Comparison of ENCODE assay signal across 21 cellular contexts in the genomic region with DNA sequence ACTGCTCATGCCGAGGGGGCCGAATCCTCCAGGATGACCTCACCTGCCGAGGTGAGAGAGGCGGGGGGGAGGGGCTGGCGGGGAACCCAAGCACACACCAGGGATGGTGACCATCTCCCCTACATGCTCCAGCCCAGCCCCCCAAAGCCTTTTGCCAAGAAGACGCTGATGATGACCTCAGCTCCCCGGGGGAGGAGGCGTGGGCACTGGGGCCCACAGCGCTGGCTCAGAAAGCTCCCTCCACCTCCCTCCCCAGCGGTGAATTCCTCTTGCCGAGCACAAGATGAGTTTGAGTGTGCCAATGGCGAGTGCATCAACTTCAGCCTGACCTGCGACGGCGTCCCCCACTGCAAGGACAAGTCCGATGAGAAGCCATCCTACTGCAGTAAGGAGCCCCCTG. TPM values are rescaled to one million over a fixed set of nuclear protein-coding genes. Genes with fewer than 3 reads are reported as not detected.
DNase-seq lines count a peak whose midpoint lies in the region; ATAC-seq, FAIRE-seq and TF ChIP-seq lines count a peak whose summit lies in the region.
"Had no signal": no experiment of that assay in that cellular context is flagged by ENCODE, and none has a peak within 500 bp of the region (broad histone marks: within the 10 kb centered on the region; RNA-seq: fewer than 3 reads in every experiment).

No MANE protein-coding gene starts in this region.

- no peak overlapping the region for H3K18ac ChIP-seq in mesendoderm (ENCODE audit: low read length)

- no CpG with 5 or more reads among the region's 16 CpGs for WGBS in HepG2 (ENCODE audit: low lambda C conversion rate)
- no CpG with 5 or more reads among the region's 16 CpGs for WGBS in right lobe of liver (ENCODE audit: insufficient coverage, low coverage, low lambda C conversion rate, missing lambda C conversion rate)
- no CpG with 5 or more reads among the region's 16 CpGs for WGBS in mesendoderm (ENCODE audit: extremely low coverage, insufficient coverage, low lambda C conversion rate)

- H3K79me2 ChIP-seq in HepG2 (ENCODE audit: insufficient read depth, low read length) (no peaks in the 10 kb centered on the region), mesendoderm (ENCODE audit: control insufficient read depth, insufficient read depth, low read length) (no peaks in the 10 kb centered on the region)

- H2AK5ac ChIP-seq in mesendoderm (ENCODE audit: low read length): no peak overlapping the region

- FAIRE-seq in HepG2 (lab: Jason Lieb, UNC): no peak
- no peak for FAIRE-seq in RCC 7860 (lab: Jason Lieb, UNC)
- FAIRE-seq: A549, H1 had no signal

- H2BK15ac ChIP-seq in mesendoderm (replicated peaks; ENCODE audit: low read depth): no peak overlapping the region

- DNase-seq in HepG2 (ENCODE audit: low spot score) (no peak), right lobe of liver (no peak), adipocyte (ENCODE audit: low read depth) (no peak), mesendoderm (peak; percentile 10), foreskin melanocyte (no peak), RCC 7860 (ENCODE audit: low spot score) (no peak)
- no peak for DNase-seq in activated CD4-positive, alpha-beta T cell treated with anti-CD3 and anti-CD28 coated beads for 4 hours
- DNase-seq: AML-193; CD4-positive, alpha-beta T cell; DMS153; DMS79; GF-D8 had no signal

- TF ChIP-seq POLR2A in HepG2 (IDR thresholded peaks at IDR 0.05; ENCODE audit: insufficient read depth in 1 of 2, low read depth in 2 of 2, low read length in 2 of 2) (no peak), right lobe of liver (IDR thresholded peaks at IDR 0.05) (no peak)

- H3K23ac ChIP-seq in mesendoderm (ENCODE audit: low read length): no peak overlapping the region

- H4K20me1 ChIP-seq in HepG2 (ENCODE audit: insufficient read depth, low read length): no peaks in the 10 kb centered on the region

- no TSS peak for BruUV-seq in HepG2 (replicated peaks; lab: Mats Ljungman, UMichigan)

- H3K27ac ChIP-seq in HepG2 (ENCODE audit: extremely low read length, insufficient read depth, low read length) (no peak overlapping the region), right lobe of liver (no peak overlapping the region), mesendoderm (ENCODE audit: low read depth, low read length) (no peak overlapping the region)
- H3K27ac ChIP-seq: 22Rv1, A549, C4-2B, HL-60 had no signal

- H3K79me1 ChIP-seq in mesendoderm (ENCODE audit: low read length): no peaks in the 10 kb centered on the region

- H3K36me3 ChIP-seq in HepG2 (replicated peaks in 1 of 2; ENCODE audit: control insufficient read depth in 1 of 2, insufficient read depth in 2 of 2, low read length in 2 of 2) (peaks cover 78 to 98% of the 10 kb centered on the region in 2 experiments), right lobe of liver (peaks cover 12 to 94% (median 68%) of the 10 kb centered on the region in 4 donors), adipocyte (ENCODE audit: control insufficient read depth, insufficient read depth, low read length, severe bottlenecking) (peaks cover 100% of the 10 kb centered on the region), mesendoderm (ENCODE audit: control insufficient read depth, insufficient read depth, low read length) (peaks cover 38% of the 10 kb centered on the region)
- H3K36me3 ChIP-seq: HAP-1 had no signal

- ATAC-seq in HepG2 (no peak), right lobe of liver (no peak)
- ATAC-seq: A549 had no signal

- no peak overlapping the region for H4K5ac ChIP-seq in mesendoderm (ENCODE audit: low read length)

- H2BK120ac ChIP-seq in mesendoderm (ENCODE audit: low read depth, low read length): no peak overlapping the region

- no peak for TF ChIP-seq EP300 in HepG2 (IDR thresholded peaks at IDR 0.05; ENCODE audit: low read depth in 2 of 2, low read length in 2 of 2)
- TF ChIP-seq EP300 in HepG2 (CRISPR knock-in tag; IDR thresholded peaks at IDR 0.05; ENCODE audit: borderline replicate concordance): no peak

- no peak for TF ChIP-seq RAD21 in HepG2 (CRISPR knock-in tag; IDR thresholded peaks at IDR 0.05)

- in situ Hi-C loops in HepG2 (cut with HindIII; ENCODE audit: extremely low pct_ligation_motif_present, low pct_unique_long_range_greater_than_20kb): no loop called here

- no peak overlapping the region for H3K9ac ChIP-seq in HepG2 (ENCODE audit: insufficient read depth, low read depth, low read length)
- peak overlapping the region; percentile 33 for H3K9ac ChIP-seq in adipocyte (ENCODE audit: low read length)
- no peak overlapping the region for H3K9ac ChIP-seq in mesendoderm (ENCODE audit: low read length)

- no peak overlapping the region for H3K4ac ChIP-seq in mesendoderm (ENCODE audit: low read depth, low read length)

- H3K56ac ChIP-seq in mesendoderm (ENCODE audit: low read length): no peak overlapping the region

- no peak overlapping the region for H3K4me3 ChIP-seq in HepG2 (replicated peaks in 1 of 3; ENCODE audit: insufficient read depth in 1 of 3, low read depth in 2 of 3, low read length in 3 of 3)
- H3K4me3 ChIP-seq in right lobe of liver: no peak overlapping the region
- H3K4me3 ChIP-seq in adipocyte (ENCODE audit: low read length): no peak overlapping the region
- H3K4me3 ChIP-seq in mesendoderm (ENCODE audit: low read length): no peak overlapping the region
- H3K4me3 ChIP-seq: A549, HAP-1 had no signal

- intact Hi-C loops in HepG2 (cut with micrococcal nuclease; ENCODE audit: unreplicated experiment): no loop called here
- intact Hi-C loops in right lobe of liver (cut with DNase I): no loop called here

- POLR2A ChIA-PET in HepG2 (lab: Yijun Ruan, JAX): interaction anchor here (1.3 kb wide), 1 partner anchor 62 kb away, joined by 3 read pairs; no protein-coding TSS in a partner anchor

- CTCF ChIA-PET in HepG2 (lab: Yijun Ruan, JAX; ENCODE audit: low intra/inter-chr PET ratio, low total read pairs): no interaction called here

- no peaks in the 10 kb centered on the region; a peak in 1 of 5 replicates for H3K27me3 ChIP-seq in HepG2 (ENCODE audit: control insufficient read depth in 1 of 2, insufficient read depth in 2 of 2, low read length in 2 of 2)
- no peaks in the 10 kb centered on the region for H3K27me3 ChIP-seq in right lobe of liver
- no peaks in the 10 kb centered on the region for H3K27me3 ChIP-seq in adipocyte (replicated peaks; ENCODE audit: control insufficient read depth, insufficient read depth, low read length)
- H3K27me3 ChIP-seq in mesendoderm (ENCODE audit: insufficient read depth, low read length, poor library complexity): no peaks in the 10 kb centered on the region

- H3K4me2 ChIP-seq in HepG2 (ENCODE audit: low read depth, low read length) (no peak overlapping the region), mesendoderm (ENCODE audit: low read length) (no peak overlapping the region)
- H3K4me2 ChIP-seq: A549 had no signal

- H2BK5ac ChIP-seq in mesendoderm (ENCODE audit: low read length): no peak overlapping the region

- no peak for TF ChIP-seq CTCF in HepG2 (CRISPR knock-in tag; IDR thresholded peaks at IDR 0.05)
- TF ChIP-seq CTCF in right lobe of liver (IDR thresholded peaks at IDR 0.05): no peak

- H2AFZ ChIP-seq in HepG2 (ENCODE audit: low read length): no peak overlapping the region

- H3K9me3 ChIP-seq in HepG2 (ENCODE audit: low read length) (no peaks in the 10 kb centered on the region), right lobe of liver (no peaks in the 10 kb centered on the region), adipocyte (ENCODE audit: control insufficient read depth, low read length) (no peaks in the 10 kb centered on the region)
- H3K9me3 ChIP-seq: A549, HAP-1 had no signal

- H4K8ac ChIP-seq in mesendoderm (ENCODE audit: low read depth, low read length): no peak overlapping the region

- H3K4me1 ChIP-seq in HepG2 (ENCODE audit: insufficient read depth, low read length) (no peaks in the 10 kb centered on the region), right lobe of liver (no peaks in the 10 kb centered on the region), adipocyte (ENCODE audit: control insufficient read depth, insufficient read depth, low read length) (peaks cover 10% of the 10 kb centered on the region), mesendoderm (ENCODE audit: control insufficient read depth, low read depth, low read length) (no peaks in the 10 kb centered on the region)
- H3K4me1 ChIP-seq: A549, HAP-1 had no signal

RNA-seq across cellular contexts. Expression of gene NXPH4, which starts 23.7 kb away (rescaled TPM):
- total RNA-seq in HepG2 (2016; rRNA removed; fragmentation: Illumina TruSeq; extraction: Trizol): not detected in 2 replicates
- total RNA-seq in HepG2 (2016; cell fraction: cytosol; rRNA removed; fragmentation: Illumina TruSeq; extraction: Trizol; ENCODE audit: low read depth): not detected in 2 replicates
- total RNA-seq in HepG2 (2016; cell fraction: insoluble cytoplasmic fraction; rRNA removed; fragmentation: Illumina TruSeq; extraction: Trizol): not detected in 2 replicates
- not detected in 2 replicates for total RNA-seq in HepG2 (2016; cell fraction: membrane; rRNA removed; fragmentation: Illumina TruSeq; extraction: Trizol)
- total RNA-seq in HepG2 (2016; cell fraction: nucleus; rRNA removed; fragmentation: Illumina TruSeq; extraction: Trizol): not detected in 2 replicates
- polyA plus RNA-seq in HepG2 (2011; rRNA removed): 0.13 and 0.24 TPM in 2 replicates
- 0.18 and 0.24 TPM in 2 replicates for polyA plus RNA-seq in HepG2 (2011; cell fraction: cytosol; rRNA removed)
- polyA plus RNA-seq in HepG2 (2011; cell fraction: nucleus; rRNA removed): 0.54 and 0.55 TPM in 2 replicates
- polyA plus RNA-seq in HepG2 (2012): 1.9 and 2.5 TPM in 2 replicates
- not detected in 2 replicates for polyA plus RNA-seq in HepG2 (2016; cell fraction: cytosol; fragmentation: Illumina TruSeq; extraction: Trizol; ENCODE audit: low read depth)
- polyA plus RNA-seq in HepG2 (2016; cell fraction: insoluble cytoplasmic fraction; fragmentation: Illumina TruSeq; extraction: Trizol; ENCODE audit: low read depth): not detected in 2 replicates
- polyA plus RNA-seq in HepG2 (2016; cell fraction: membrane; fragmentation: Illumina TruSeq; extraction: Trizol; ENCODE audit: low read depth): not detected in 2 replicates
- polyA plus RNA-seq in HepG2 (2016; cell fraction: nucleus; fragmentation: Illumina TruSeq; extraction: Trizol; ENCODE audit: insufficient read depth, low read depth): not detected in 2 replicates
- polyA minus RNA-seq in HepG2 (2011; rRNA and poly(A)+ RNA removed; ENCODE audit: low replicate concordance): 0.30 and 2.2 TPM in 2 replicates
- not detected in 2 replicates for polyA minus RNA-seq in HepG2 (2011; cell fraction: cytosol; rRNA and poly(A)+ RNA removed)
- polyA minus RNA-seq in HepG2 (2011; cell fraction: nucleus; rRNA and poly(A)+ RNA removed): 0.25 TPM in 1 of 2 replicates, not detected in the other
- total RNA-seq in right lobe of liver: 1 to 10 TPM in 2 of 6 experiments, under 1 TPM in 1, not detected in 3; 0.87 to 1.5 (median 1.2) TPM
- 0.52 TPM for polyA plus RNA-seq in mesendoderm (2013, experiment 1 of 2)
- polyA plus RNA-seq in mesendoderm (2013, experiment 2 of 2): 0.42 TPM
- total RNA-seq: CD4-positive, alpha-beta T cell had no signal

RNA-seq across cellular contexts. Expression of gene SHMT2, which starts 36.6 kb away (rescaled TPM):
- total RNA-seq in HepG2 (2016; rRNA removed; fragmentation: Illumina TruSeq; extraction: Trizol) (181 and 184 TPM in 2 replicates), right lobe of liver (100 to 1,000 TPM; 157 to 228 (median 194) TPM)
- total RNA-seq in HepG2 (2016; cell fraction: cytosol; rRNA removed; fragmentation: Illumina TruSeq; extraction: Trizol; ENCODE audit: low read depth): 34.5 and 40.7 TPM in 2 replicates
- 185 and 193 TPM in 2 replicates for total RNA-seq in HepG2 (2016; cell fraction: insoluble cytoplasmic fraction; rRNA removed; fragmentation: Illumina TruSeq; extraction: Trizol)
- 86.2 and 91.5 TPM in 2 replicates for total RNA-seq in HepG2 (2016; cell fraction: membrane; rRNA removed; fragmentation: Illumina TruSeq; extraction: Trizol)
- 87.0 and 104 TPM in 2 replicates for total RNA-seq in HepG2 (2016; cell fraction: nucleus; rRNA removed; fragmentation: Illumina TruSeq; extraction: Trizol)
- 393 and 420 TPM in 2 replicates for polyA plus RNA-seq in HepG2 (2011; rRNA removed)
- polyA plus RNA-seq in HepG2 (2011; cell fraction: cytosol; rRNA removed): 388 and 543 TPM in 2 replicates
- 527 and 559 TPM in 2 replicates for polyA plus RNA-seq in HepG2 (2011; cell fraction: nucleus; rRNA removed)
- 193 and 317 TPM in 2 replicates for polyA plus RNA-seq in HepG2 (2012)
- polyA plus RNA-seq in HepG2 (2016; cell fraction: cytosol; fragmentation: Illumina TruSeq; extraction: Trizol; ENCODE audit: low read depth): 47.3 and 51.9 TPM in 2 replicates
- polyA plus RNA-seq in HepG2 (2016; cell fraction: insoluble cytoplasmic fraction; fragmentation: Illumina TruSeq; extraction: Trizol; ENCODE audit: low read depth): 228 and 257 TPM in 2 replicates
- polyA plus RNA-seq in HepG2 (2016; cell fraction: membrane; fragmentation: Illumina TruSeq; extraction: Trizol; ENCODE audit: low read depth): 85.7 and 97.2 TPM in 2 replicates
- polyA plus RNA-seq in HepG2 (2016; cell fraction: nucleus; fragmentation: Illumina TruSeq; extraction: Trizol; ENCODE audit: insufficient read depth, low read depth): 161 and 174 TPM in 2 replicates
- polyA minus RNA-seq in HepG2 (2011; rRNA and poly(A)+ RNA removed; ENCODE audit: low replicate concordance): 452 and 685 TPM in 2 replicates
- 216 and 224 TPM in 2 replicates for polyA minus RNA-seq in HepG2 (2011; cell fraction: cytosol; rRNA and poly(A)+ RNA removed)
- 130 and 151 TPM in 2 replicates for polyA minus RNA-seq in HepG2 (2011; cell fraction: nucleus; rRNA and poly(A)+ RNA removed)
- 223 TPM for polyA plus RNA-seq in mesendoderm (2013, experiment 1 of 2)
- polyA plus RNA-seq in mesendoderm (2013, experiment 2 of 2): 222 TPM

RNA-seq across cellular contexts. Expression of gene LRP1-AS, which starts 45.5 kb away (rescaled TPM):
- total RNA-seq in HepG2 (2016; rRNA removed; fragmentation: Illumina TruSeq; extraction: Trizol) (not detected in 2 replicates), right lobe of liver (not detected)
- total RNA-seq in HepG2 (2016; cell fraction: cytosol; rRNA removed; fragmentation: Illumina TruSeq; extraction: Trizol; ENCODE audit: low read depth): not detected in 2 replicates
- total RNA-seq in HepG2 (2016; cell fraction: insoluble cytoplasmic fraction; rRNA removed; fragmentation: Illumina TruSeq; extraction: Trizol): not detected in 2 replicates
- total RNA-seq in HepG2 (2016; cell fraction: membrane; rRNA removed; fragmentation: Illumina TruSeq; extraction: Trizol): not detected in 2 replicates
- not detected in 2 replicates for total RNA-seq in HepG2 (2016; cell fraction: nucleus; rRNA removed; fragmentation: Illumina TruSeq; extraction: Trizol)
- 0.20 TPM in 1 of 2 replicates, not detected in the other for polyA plus RNA-seq in HepG2 (2011; rRNA removed)
- polyA plus RNA-seq in HepG2 (2011; cell fraction: cytosol; rRNA removed): not detected in 2 replicates
- not detected in 2 replicates for polyA plus RNA-seq in HepG2 (2011; cell fraction: nucleus; rRNA removed)
- polyA plus RNA-seq in HepG2 (2012): not detected in 2 replicates
- not detected in 2 replicates for polyA plus RNA-seq in HepG2 (2016; cell fraction: cytosol; fragmentation: Illumina TruSeq; extraction: Trizol; ENCODE audit: low read depth)
- polyA plus RNA-seq in HepG2 (2016; cell fraction: insoluble cytoplasmic fraction; fragmentation: Illumina TruSeq; extraction: Trizol; ENCODE audit: low read depth): not detected in 2 replicates
- polyA plus RNA-seq in HepG2 (2016; cell fraction: membrane; fragmentation: Illumina TruSeq; extraction: Trizol; ENCODE audit: low read depth): not detected in 2 replicates
- polyA plus RNA-seq in HepG2 (2016; cell fraction: nucleus; fragmentation: Illumina TruSeq; extraction: Trizol; ENCODE audit: insufficient read depth, low read depth): not detected in 2 replicates
- polyA minus RNA-seq in HepG2 (2011; rRNA and poly(A)+ RNA removed; ENCODE audit: low replicate concordance): not detected in 2 replicates
- polyA minus RNA-seq in HepG2 (2011; cell fraction: cytosol; rRNA and poly(A)+ RNA removed): not detected in 2 replicates
- not detected in 2 replicates for polyA minus RNA-seq in HepG2 (2011; cell fraction: nucleus; rRNA and poly(A)+ RNA removed)
- not detected for polyA plus RNA-seq in mesendoderm (2013, experiment 1 of 2)
- not detected for polyA plus RNA-seq in mesendoderm (2013, experiment 2 of 2)
- total RNA-seq: CD4-positive, alpha-beta T cell; H1; HT1080 had no signal
- polyA plus RNA-seq: A549, BJ, H1, IgD-negative memory B cell had no signal

RNA-seq across cellular contexts. Expression of gene STAC3, which starts 58.1 kb away (rescaled TPM):
- 0.14 and 0.18 TPM in 2 replicates for total RNA-seq in HepG2 (2016; rRNA removed; fragmentation: Illumina TruSeq; extraction: Trizol)
- not detected in 2 replicates for total RNA-seq in HepG2 (2016; cell fraction: cytosol; rRNA removed; fragmentation: Illumina TruSeq; extraction: Trizol; ENCODE audit: low read depth)
- total RNA-seq in HepG2 (2016; cell fraction: insoluble cytoplasmic fraction; rRNA removed; fragmentation: Illumina TruSeq; extraction: Trizol): 0.25 and 0.26 TPM in 2 replicates
- total RNA-seq in HepG2 (2016; cell fraction: membrane; rRNA removed; fragmentation: Illumina TruSeq; extraction: Trizol): not detected in 2 replicates
- 0.34 and 0.62 TPM in 2 replicates for total RNA-seq in HepG2 (2016; cell fraction: nucleus; rRNA removed; fragmentation: Illumina TruSeq; extraction: Trizol)
- polyA plus RNA-seq in HepG2 (2011; rRNA removed): 0.22 and 0.27 TPM in 2 replicates
- polyA plus RNA-seq in HepG2 (2011; cell fraction: cytosol; rRNA removed): 0.05 and 0.17 TPM in 2 replicates
- polyA plus RNA-seq in HepG2 (2011; cell fraction: nucleus; rRNA removed): 1.3 TPM in 2 replicates
- polyA plus RNA-seq in HepG2 (2012): 0.34 and 0.49 TPM in 2 replicates
- polyA plus RNA-seq in HepG2 (2016; cell fraction: cytosol; fragmentation: Illumina TruSeq; extraction: Trizol; ENCODE audit: low read depth): 0.12 TPM in 1 of 2 replicates, not detected in the other
- polyA plus RNA-seq in HepG2 (2016; cell fraction: insoluble cytoplasmic fraction; fragmentation: Illumina TruSeq; extraction: Trizol; ENCODE audit: low read depth): 0.19 and 0.38 TPM in 2 replicates
- polyA plus RNA-seq in HepG2 (2016; cell fraction: membrane; fragmentation: Illumina TruSeq; extraction: Trizol; ENCODE audit: low read depth): 0.18 TPM in 1 of 2 replicates, not detected in the other
- polyA plus RNA-seq in HepG2 (2016; cell fraction: nucleus; fragmentation: Illumina TruSeq; extraction: Trizol; ENCODE audit: insufficient read depth, low read depth): 1.4 and 2.4 TPM in 2 replicates
- polyA minus RNA-seq in HepG2 (2011; rRNA and poly(A)+ RNA removed; ENCODE audit: low replicate concordance): 0.54 TPM in 1 of 2 replicates, not detected in the other
- polyA minus RNA-seq in HepG2 (2011; cell fraction: cytosol; rRNA and poly(A)+ RNA removed): not detected in 2 replicates
- 0.99 and 1.3 TPM in 2 replicates for polyA minus RNA-seq in HepG2 (2011; cell fraction: nucleus; rRNA and poly(A)+ RNA removed)
- 1 to 10 TPM in 5 of 6 experiments, under 1 TPM in 1; 0.98 to 4.5 (median 1.8) TPM for total RNA-seq in right lobe of liver
- 0.24 TPM for polyA plus RNA-seq in mesendoderm (2013, experiment 1 of 2)
- polyA plus RNA-seq in mesendoderm (2013, experiment 2 of 2): 0.42 TPM
